14 cellular contexts compared by ENCODE assay signal in genomic region chr1:78519446-78519845, GRCh38.
"Had no signal": no experiment of that assay in that cellular context is flagged by ENCODE, and none has a peak within 500 bp of the region (broad histone marks: within the 10 kb centered on the region; RNA-seq: fewer than 3 reads in every experiment).

No MANE protein-coding gene starts in this region.

- DNase-seq: activated CD4-positive, alpha-beta T cell treated with anti-CD3 and anti-CD28 coated beads, Interleukin-2, amount 50 U/mL, for 48 hours; activated CD4-positive, CD25-positive, alpha-beta regulatory T cell treated with anti-CD3 and anti-CD28 coated beads, Interleukin-2, amount 50 U/mL, for 72 hours; activated CD8-positive, alpha-beta memory T cell treated with anti-CD3 and anti-CD28 coated beads, Interleukin-2, amount 50 U/mL, for 4 hours; activated naive CD4-positive, alpha-beta T cell; effector CD4-positive, alpha-beta T cell; hippocampal formation; kidney glomerular epithelial cell; naive B cell; small intestine had no signal

- H3K4me3 ChIP-seq: ascending aorta, right atrium auricular region, vagina had no signal

- FAIRE-seq: colon, endothelial cell of umbilical vein, small intestine had no signal
